ENCODE assay signal across 11 cellular contexts in the genomic region with DNA sequence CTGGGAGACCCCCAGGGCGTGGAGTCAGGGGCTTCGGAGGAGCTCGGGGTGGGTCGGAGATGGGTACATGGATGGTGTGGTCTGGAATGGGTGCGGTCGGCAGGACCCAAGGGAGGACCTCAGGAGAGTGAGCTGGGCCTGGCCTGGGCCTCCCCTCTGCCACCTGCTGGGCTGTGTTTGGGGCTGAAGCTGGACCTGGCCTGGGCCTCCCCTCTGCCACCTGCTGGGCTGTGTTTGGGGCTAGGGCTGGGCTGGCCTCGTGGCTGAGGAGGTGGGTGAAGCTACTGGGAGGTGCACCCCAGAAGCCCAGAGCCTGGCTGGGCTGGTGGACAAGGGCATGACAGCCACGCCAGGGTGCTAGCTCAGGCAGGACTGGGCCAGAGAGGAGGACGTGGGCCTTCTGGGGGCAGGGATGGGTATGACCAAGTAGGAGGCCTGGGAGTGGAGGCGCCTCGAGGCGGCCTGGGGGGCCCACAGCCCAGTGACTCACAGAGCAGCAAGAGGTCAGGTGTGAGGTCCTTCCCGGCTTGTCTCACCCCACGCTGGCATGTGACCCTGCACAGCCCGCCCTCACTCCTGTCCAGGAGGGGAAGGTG. TPM values are rescaled to one million over a fixed set of nuclear protein-coding genes. Genes with fewer than 3 reads are reported as not detected.
A peak's percentile ranks its signal among the peaks of the same experiment; 100 is the strongest.
DNase-seq lines count a peak whose midpoint lies in the region; ATAC-seq, FAIRE-seq and TF ChIP-seq lines count a peak whose summit lies in the region.
"Had no signal": no experiment of that assay in that cellular context is flagged by ENCODE, and none has a peak within 500 bp of the region (broad histone marks: within the 10 kb centered on the region; RNA-seq: fewer than 3 reads in every experiment).

No MANE protein-coding gene starts in this region.

- no peak overlapping the region for H3K27ac ChIP-seq in left lung
- H3K27ac ChIP-seq: skin epidermis had no signal

- H3K27me3 ChIP-seq in left lung = peaks cover 43 to 93% of the 10 kb centered on the region in 2 donors

- H3K4me3 ChIP-seq in AG09309 (ENCODE audit: control insufficient read depth, low read depth, low read length) = no peak overlapping the region
- no peak overlapping the region for H3K4me3 ChIP-seq in HFF-Myc (replicated peaks; ENCODE audit: low read depth, low read length)
- H3K4me3 ChIP-seq in astrocyte of the cerebellum (ENCODE audit: low read depth, low read length) = no peak overlapping the region
- no peak overlapping the region for H3K4me3 ChIP-seq in left lung
- H3K4me3 ChIP-seq: skin epidermis had no signal

- no peak for FAIRE-seq in GM12892 (lab: Jason Lieb, UNC)

- no peaks in the 10 kb centered on the region for H3K36me3 ChIP-seq in left lung

- intact Hi-C loops in left lung (cut with DNase I) = no loop called here
- intact Hi-C loops in head of caudate nucleus (cut with DNase I) = no loop called here

- no peaks in the 10 kb centered on the region for H3K9me3 ChIP-seq in left lung

- ATAC-seq in left lung (peak; percentile 39), HG03432 (IDR thresholded peaks at IDR 0.05; ENCODE audit: unreplicated experiment) (no peak)

- in situ Hi-C loops in astrocyte of the cerebellum (cut with HindIII; ENCODE audit: low sequenced_read_pairs) = no loop called here

- peaks cover 22 to 37% of the 10 kb centered on the region in 2 donors for H3K4me1 ChIP-seq in left lung

- DNase-seq in AG09309 (ENCODE audit: low read depth) = no peak
- no peak for DNase-seq in HFF-Myc (ENCODE audit: extremely low read depth, low read depth)
- no peak for DNase-seq in astrocyte of the cerebellum (ENCODE audit: low read depth)
- no peak for DNase-seq in left lung
- DNase-seq in NCI-H774 (lab: John Stamatoyannopoulos, UW) = no peak
- DNase-seq in GM12892 (ENCODE audit: insufficient read length) = no peak
- no peak for DNase-seq in head of caudate nucleus
- DNase-seq: amygdala, NCI-H1930 had no signal

- TF ChIP-seq CTCF in AG09309 (IDR thresholded peaks at IDR 0.05; ENCODE audit: control insufficient read depth, insufficient read depth, low read depth, low read length, missing control alignments) = peak; percentile 65
- TF ChIP-seq CTCF in HFF-Myc (IDR thresholded peaks at IDR 0.05; ENCODE audit: low read depth, low read length, missing control alignments) = peak; percentile 62
- peak; percentile 23 for TF ChIP-seq CTCF in astrocyte of the cerebellum (IDR thresholded peaks at IDR 0.05; ENCODE audit: low read depth, low read length, missing control alignments)
- peak in 1 of 2 donors; percentile 14 for TF ChIP-seq CTCF in left lung (IDR thresholded peaks at IDR 0.05)

- TF ChIP-seq POLR2A in GM12892 (IDR thresholded peaks at IDR 0.05; ENCODE audit: low read depth, low read length) = no peak

RNA-seq across cellular contexts. Expression of gene SAMD11, which starts 14.5 kb away (rescaled TPM):
- 10 to 100 TPM in 1 of 2 donors, 1 to 10 TPM in 1; 7.1 to 49.7 TPM for total RNA-seq in left lung
- not detected for polyA plus RNA-seq in GM12892 (2012; ENCODE audit: missing spikeins)

RNA-seq across cellular contexts. Expression of gene NOC2L, which starts 20.9 kb away (rescaled TPM):
- 10 to 100 TPM; 44.9 to 76.8 TPM for total RNA-seq in left lung
- polyA plus RNA-seq in GM12892 (2012; ENCODE audit: missing spikeins) = 37.8 TPM

RNA-seq across cellular contexts. Expression of gene KLHL17, which starts 22.2 kb away (rescaled TPM):
- total RNA-seq in left lung = 10 to 100 TPM; 11.8 to 17.9 TPM
- polyA plus RNA-seq in GM12892 (2012; ENCODE audit: missing spikeins) = 8.9 TPM

RNA-seq across cellular contexts. Expression of gene PLEKHN1, which starts 28.1 kb away (rescaled TPM):
- total RNA-seq in left lung = 1 to 10 TPM; 3.8 to 5.1 TPM
- polyA plus RNA-seq in GM12892 (2012; ENCODE audit: missing spikeins) = 0.11 TPM

RNA-seq across cellular contexts. Expression of gene PERM1, which starts 43.7 kb away (rescaled TPM):
- total RNA-seq in left lung = not detected
- polyA plus RNA-seq in GM12892 (2012; ENCODE audit: missing spikeins) = not detected
